ENCODE assay signal across 14 cellular contexts in the genomic region with DNA sequence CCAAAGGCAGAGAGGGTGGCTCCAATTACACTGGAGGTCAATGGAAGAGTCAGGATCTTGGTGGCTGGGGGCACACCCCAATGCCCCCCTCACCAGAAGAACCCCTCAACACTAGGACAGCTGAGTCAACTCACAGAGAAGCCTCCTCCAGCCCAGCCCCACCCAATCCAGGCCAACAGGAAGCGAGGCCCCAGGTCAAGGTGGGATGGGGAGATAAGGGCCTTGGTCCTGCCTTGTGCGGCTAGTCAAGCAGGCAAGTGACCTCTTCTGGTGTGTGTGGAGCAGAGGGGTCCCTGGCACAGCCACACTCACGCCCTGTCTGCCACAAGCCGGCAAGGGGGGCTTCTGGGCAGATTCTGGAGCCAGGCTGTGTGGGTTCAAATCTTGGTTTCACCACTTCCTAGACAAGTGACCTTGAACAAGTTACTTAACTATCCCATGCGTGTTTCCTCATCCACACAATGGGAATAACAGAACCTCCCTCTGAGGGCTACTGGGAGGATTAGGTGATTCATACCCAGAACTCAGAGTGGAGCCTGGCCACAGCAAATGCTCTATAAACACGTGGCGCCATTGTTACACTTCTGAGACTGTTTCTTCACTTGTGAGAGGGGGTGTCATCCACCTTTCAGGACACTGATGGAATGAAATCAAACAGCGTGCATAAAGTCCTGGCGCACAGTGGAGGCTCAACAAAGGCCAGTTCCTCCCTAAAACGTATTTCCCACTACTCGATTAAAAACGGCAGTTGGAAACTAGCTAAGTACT. TPM values are rescaled to one million over a fixed set of nuclear protein-coding genes. Genes with fewer than 3 reads are reported as not detected.
A peak's percentile ranks its signal among the peaks of the same experiment; 100 is the strongest.
DNase-seq lines count a peak whose midpoint lies in the region; FAIRE-seq and TF ChIP-seq lines count a peak whose summit lies in the region.
"Had no signal": no experiment of that assay in that cellular context is flagged by ENCODE, and none has a peak within 500 bp of the region (broad histone marks: within the 10 kb centered on the region; RNA-seq: fewer than 3 reads in every experiment).

No MANE protein-coding gene starts in this region.

- in situ Hi-C loops in ACHN (cut with HindIII; ENCODE audit: low pct_ligation_motif_present, low pct_unique_long_range_greater_than_20kb, low sequenced_read_pairs): no loop called here

- dilution Hi-C loops in keratinocyte (cut with MboI; ENCODE audit: extremely low pct_ligation_motif_present, low sequenced_read_pairs): no loop called here

- H2AFZ ChIP-seq in Loucy (ENCODE audit: low read length) (no peak overlapping the region), astrocyte (ENCODE audit: low read depth, low read length) (no peak overlapping the region), keratinocyte (ENCODE audit: control insufficient read depth, low read length) (no peak overlapping the region)

- peak overlapping the region; percentile 38 for H3K4me3 ChIP-seq in Loucy (ENCODE audit: low read length, poor library complexity, severe bottlenecking)
- no peak overlapping the region for H3K4me3 ChIP-seq in astrocyte (ENCODE audit: insufficient read depth, low read depth, low read length)
- no peak overlapping the region for H3K4me3 ChIP-seq in keratinocyte (ENCODE audit: control insufficient read depth in 2 of 3, extremely low read depth in 1 of 3, insufficient read depth in 2 of 3, low read depth in 1 of 3, low read length in 3 of 3)
- H3K4me3 ChIP-seq in BE2C (ENCODE audit: low read depth, low read length): no peak overlapping the region
- H3K4me3 ChIP-seq: prostate gland had no signal

- H4K20me1 ChIP-seq in Loucy (ENCODE audit: insufficient read depth, low read length, poor library complexity, severe bottlenecking) (peaks cover 9% of the 10 kb centered on the region), astrocyte (ENCODE audit: insufficient read depth, low read length) (peaks cover 18% of the 10 kb centered on the region), keratinocyte (ENCODE audit: control insufficient read depth, extremely low read depth, insufficient read depth, low read length) (peaks cover 11% of the 10 kb centered on the region)

- peaks cover 5% of the 10 kb centered on the region for H3K4me1 Mint-ChIP-seq in astrocyte (ENCODE audit: low read depth, unreplicated experiment)

- H3K4me2 ChIP-seq in Loucy (ENCODE audit: low read depth, low read length, poor library complexity, severe bottlenecking) (peak overlapping the region; percentile 59), astrocyte (ENCODE audit: low read length) (peak overlapping the region; percentile 14), keratinocyte (ENCODE audit: control insufficient read depth, extremely low read depth, insufficient read depth, low read depth, low read length) (no peak overlapping the region)

- peak overlapping the region; percentile 11 for H3K4me3 Mint-ChIP-seq in astrocyte (ENCODE audit: unreplicated experiment)
- H3K4me3 Mint-ChIP-seq: HFFc6 had no signal

- H3K27ac Mint-ChIP-seq in astrocyte (ENCODE audit: unreplicated experiment): no peak overlapping the region
- H3K27ac Mint-ChIP-seq: T-cell had no signal

- H3K27me3 Mint-ChIP-seq in astrocyte (ENCODE audit: low read depth, unreplicated experiment): no peaks in the 10 kb centered on the region
- H3K27me3 Mint-ChIP-seq: T-cell had no signal

- FAIRE-seq in astrocyte (lab: Jason Lieb, UNC) (no peak), keratinocyte (lab: Jason Lieb, UNC) (peak; percentile 20)
- FAIRE-seq: HTR-8/SVneo had no signal

- peaks cover 3% of the 10 kb centered on the region for H3K9me1 ChIP-seq in keratinocyte (ENCODE audit: control insufficient read depth, extremely low read depth, insufficient read depth, low read length)

- H3K9ac ChIP-seq in Loucy (ENCODE audit: low read depth, low read length, poor library complexity, severe bottlenecking) (peak overlapping the region; percentile 60), astrocyte (ENCODE audit: low read length) (no peak overlapping the region), keratinocyte (ENCODE audit: control insufficient read depth, extremely low read depth, insufficient read depth, low read length) (no peak overlapping the region)

- H3K27ac ChIP-seq in astrocyte (ENCODE audit: low read depth, low read length): no peak overlapping the region
- peak overlapping the region; percentile 11 for H3K27ac ChIP-seq in keratinocyte (ENCODE audit: control insufficient read depth, insufficient read depth, low read length)
- H3K27ac ChIP-seq: prostate gland had no signal

- peaks cover 15% of the 10 kb centered on the region for H3K36me3 Mint-ChIP-seq in astrocyte (ENCODE audit: low read depth, unreplicated experiment)

- no peaks in the 10 kb centered on the region for H3K9me2 ChIP-seq in Loucy (replicated peaks; ENCODE audit: low read depth, low read length)

- H3K9me3 ChIP-seq in Loucy (ENCODE audit: insufficient read depth, low read depth, low read length) (no peaks in the 10 kb centered on the region), astrocyte (ENCODE audit: insufficient read depth, low read depth, low read length) (no peaks in the 10 kb centered on the region), keratinocyte (ENCODE audit: control insufficient read depth, low read depth, low read length) (no peaks in the 10 kb centered on the region), BE2C (no peaks in the 10 kb centered on the region)
- H3K9me3 ChIP-seq: prostate gland had no signal

- peaks cover 33% of the 10 kb centered on the region for H3K4me1 ChIP-seq in Loucy (ENCODE audit: insufficient read depth, low read length, poor library complexity, severe bottlenecking)
- H3K4me1 ChIP-seq in astrocyte (ENCODE audit: insufficient read depth, low read length): peaks cover 28% of the 10 kb centered on the region
- peaks cover 27% of the 10 kb centered on the region for H3K4me1 ChIP-seq in keratinocyte (ENCODE audit: control insufficient read depth, extremely low read depth, insufficient read depth, low read length)
- peaks cover 3% of the 10 kb centered on the region; the same call in 1 of the 2 replicates for H3K4me1 ChIP-seq in BE2C

- H3K27me3 ChIP-seq in Loucy (ENCODE audit: insufficient read depth, low read length, poor library complexity, severe bottlenecking): no peaks in the 10 kb centered on the region
- no peaks in the 10 kb centered on the region for H3K27me3 ChIP-seq in astrocyte (ENCODE audit: insufficient read depth, low read length)
- H3K27me3 ChIP-seq in keratinocyte (ENCODE audit: control insufficient read depth, extremely low read depth, insufficient read depth, low read length): no peaks in the 10 kb centered on the region
- H3K27me3 ChIP-seq in BE2C: no peaks in the 10 kb centered on the region

- H3K36me3 ChIP-seq in Loucy (ENCODE audit: insufficient read depth, low read length): no peaks in the 10 kb centered on the region; the same call in 1 of the 2 replicates
- H3K36me3 ChIP-seq in astrocyte (ENCODE audit: insufficient read depth, low read length): no peaks in the 10 kb centered on the region
- H3K36me3 ChIP-seq in keratinocyte (ENCODE audit: control insufficient read depth in 2 of 2, extremely low read depth in 1 of 2, insufficient read depth in 2 of 2, low read length in 2 of 2): peaks cover 16 to 33% of the 10 kb centered on the region in 2 experiments
- peaks cover 61% of the 10 kb centered on the region for H3K36me3 ChIP-seq in BE2C

- DNase-seq in CMK (ENCODE audit: low read depth) (peak; percentile 84), astrocyte (ENCODE audit: low read depth) (peak; percentile 32), keratinocyte (ENCODE audit: low read depth, low spot score) (no peak), BE2C (no peak), NCI-H1694 (lab: John Stamatoyannopoulos, UW) (no peak), DMS153 treated with DMSO at 0.1 percent for 48 hours (lab: John Stamatoyannopoulos, UW; ENCODE audit: unreplicated experiment) (no peak), ACHN (no peak)
- DNase-seq: DND-41, HFFc6, NCI-H2227 treated with DMSO at 0.1 percent for 48 hours, T-cell had no signal

- H3K79me2 ChIP-seq in Loucy (ENCODE audit: insufficient read depth, low read length): peaks cover 32% of the 10 kb centered on the region
- H3K79me2 ChIP-seq in astrocyte (ENCODE audit: insufficient read depth, low read length): peaks cover 48% of the 10 kb centered on the region
- H3K79me2 ChIP-seq in keratinocyte (ENCODE audit: control insufficient read depth, insufficient read depth, low read length): peaks cover 32% of the 10 kb centered on the region

- no peaks in the 10 kb centered on the region for H3F3A ChIP-seq in Loucy (ENCODE audit: low read depth)

- no peaks in the 10 kb centered on the region for H3K9me3 Mint-ChIP-seq in astrocyte (ENCODE audit: unreplicated experiment)
- H3K9me3 Mint-ChIP-seq: HFFc6, T-cell had no signal

- TF ChIP-seq CTCF in Loucy (conservative IDR thresholded peaks at IDR 0.05; ENCODE audit: low read length): no peak
- TF ChIP-seq CTCF in astrocyte (IDR thresholded peaks at IDR 0.05; ENCODE audit: insufficient read depth, low read depth, low read length): no peak
- no peak for TF ChIP-seq CTCF in keratinocyte (optimal IDR thresholded peaks at IDR 0.05 in 1 of 3, IDR thresholded peaks at IDR 0.05 in 1 of 3, conservative IDR thresholded peaks at IDR 0.05 in 1 of 3; ENCODE audit: extremely low read depth in 1 of 3, insufficient read depth in 2 of 3, low read length in 3 of 3)
- no peak for TF ChIP-seq CTCF in BE2C (IDR thresholded peaks at IDR 0.05; ENCODE audit: low read depth, low read length)

RNA-seq across cellular contexts. Expression of a gene that starts 3.3 kb away (rescaled TPM):
- 21.4 and 21.6 TPM in 2 replicates for total RNA-seq in astrocyte
- 22.1 to 30.4 TPM (median 28.0 TPM) in 3 replicates for polyA plus RNA-seq in keratinocyte
- polyA plus RNA-seq in keratinocyte (2011; ENCODE audit: low read depth): 7.7 TPM
- 23.0 and 39.6 TPM in 2 replicates for polyA plus RNA-seq in keratinocyte (2011; cell fraction: cytosol; rRNA removed)
- 26.5 and 38.5 TPM in 2 replicates for polyA plus RNA-seq in keratinocyte (2011; cell fraction: nucleus; rRNA removed)
- 30.2 and 46.8 TPM in 2 replicates for polyA plus RNA-seq in keratinocyte (2012; ENCODE audit: low replicate concordance)
- polyA minus RNA-seq in keratinocyte: 48.8 to 114 TPM (median 49.9 TPM) in 3 replicates
- polyA minus RNA-seq in keratinocyte (2011; cell fraction: cytosol; rRNA and poly(A)+ RNA removed): 42.0 TPM
- 18.8 and 19.5 TPM in 2 replicates for polyA minus RNA-seq in keratinocyte (2011; cell fraction: nucleus; rRNA and poly(A)+ RNA removed)
- 78.0 TPM for polyA plus RNA-seq in BE2C (2012; ENCODE audit: insufficient read depth, insufficient read length, low read depth)

RNA-seq across cellular contexts. Expression of a gene that starts 32.3 kb away (rescaled TPM):
- total RNA-seq in astrocyte: 124 and 126 TPM in 2 replicates
- 139 to 405 TPM (median 155 TPM) in 3 replicates for polyA plus RNA-seq in keratinocyte
- polyA plus RNA-seq in keratinocyte (2011; ENCODE audit: low read depth): 30.9 TPM
- 137 and 469 TPM in 2 replicates for polyA plus RNA-seq in keratinocyte (2011; cell fraction: cytosol; rRNA removed)
- polyA plus RNA-seq in keratinocyte (2011; cell fraction: nucleus; rRNA removed): 106 and 193 TPM in 2 replicates
- 172 and 342 TPM in 2 replicates for polyA plus RNA-seq in keratinocyte (2012; ENCODE audit: low replicate concordance)
- 38.9 to 73.0 TPM (median 41.2 TPM) in 3 replicates for polyA minus RNA-seq in keratinocyte
- polyA minus RNA-seq in keratinocyte (2011; cell fraction: cytosol; rRNA and poly(A)+ RNA removed): 432 TPM
- 74.4 and 89.7 TPM in 2 replicates for polyA minus RNA-seq in keratinocyte (2011; cell fraction: nucleus; rRNA and poly(A)+ RNA removed)
- 153 TPM for polyA plus RNA-seq in BE2C (2012; ENCODE audit: insufficient read depth, insufficient read length, low read depth)

RNA-seq across cellular contexts. Expression of a gene that starts 40.5 kb away (rescaled TPM):
- 11.5 and 15.1 TPM in 2 replicates for total RNA-seq in astrocyte
- polyA plus RNA-seq in keratinocyte: 13.9 to 17.1 TPM (median 15.6 TPM) in 3 replicates
- 4.3 TPM for polyA plus RNA-seq in keratinocyte (2011; ENCODE audit: low read depth)
- polyA plus RNA-seq in keratinocyte (2011; cell fraction: cytosol; rRNA removed): 11.1 and 18.2 TPM in 2 replicates
- 10.0 and 12.8 TPM in 2 replicates for polyA plus RNA-seq in keratinocyte (2011; cell fraction: nucleus; rRNA removed)
- polyA plus RNA-seq in keratinocyte (2012; ENCODE audit: low replicate concordance): 12.3 and 16.4 TPM in 2 replicates
- polyA minus RNA-seq in keratinocyte: 7.4 to 8.9 TPM (median 8.4 TPM) in 3 replicates
- polyA minus RNA-seq in keratinocyte (2011; cell fraction: cytosol; rRNA and poly(A)+ RNA removed): 8.8 TPM
- 5.2 and 7.3 TPM in 2 replicates for polyA minus RNA-seq in keratinocyte (2011; cell fraction: nucleus; rRNA and poly(A)+ RNA removed)
- polyA plus RNA-seq in BE2C (2012; ENCODE audit: insufficient read depth, insufficient read length, low read depth): 83.2 TPM

Comparison
In these comparisons a context has a peak if more than half of its experiments do, and no peak if none do; other contexts are left out.
1. DNase-seq: peak in CMK (single experiment) and astrocyte (single experiment); none in keratinocyte (single experiment), BE2C (single experiment), NCI-H1694 (single experiment), DMS153 treated with DMSO at 0.1 percent for 48 hours (single experiment) and ACHN (single experiment).